16 cellular contexts compared by ENCODE assay signal in the genomic region with DNA sequence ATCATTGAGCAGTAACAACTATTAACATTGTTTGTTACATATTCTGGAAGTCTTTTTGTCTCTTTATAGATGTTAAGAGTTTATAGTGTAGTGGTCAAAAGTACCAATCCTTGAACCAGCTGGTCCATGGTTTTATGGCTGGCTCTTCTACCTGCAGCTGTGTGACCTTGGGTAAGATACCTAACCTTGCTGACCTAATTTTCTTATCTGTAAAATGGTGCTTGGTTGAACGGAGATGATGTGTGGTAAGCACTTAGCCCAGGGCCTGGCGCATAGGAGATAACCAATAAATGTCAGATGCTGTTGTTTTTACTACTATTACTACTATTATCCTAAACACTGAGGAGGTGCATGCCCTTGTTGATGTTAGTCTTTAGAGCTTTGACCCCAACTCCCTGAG.
A peak's percentile ranks its signal among the peaks of the same experiment; 100 is the strongest.
DNase-seq lines count a peak whose midpoint lies in the region; ATAC-seq, FAIRE-seq and TF ChIP-seq lines count a peak whose summit lies in the region.
"Had no signal": no experiment of that assay in that cellular context is flagged by ENCODE, and none has a peak within 500 bp of the region (broad histone marks: within the 10 kb centered on the region; RNA-seq: fewer than 3 reads in every experiment).

No MANE protein-coding gene starts in this region.

- H3K4me3 ChIP-seq in cardiac muscle cell (no peak overlapping the region), gastrocnemius medialis (no peak overlapping the region), tibial artery (no peak overlapping the region), A673 (ENCODE audit: low read depth, low read length, poor library complexity, severe bottlenecking) (no peak overlapping the region)
- H3K4me3 ChIP-seq: GM12878, GM23338 had no signal

- DNase-seq in cardiac muscle cell (ENCODE audit: low read depth in 1 of 2, low spot score in 1 of 2) (no peak), Right ventricle myocardium superior (no peak), gastrocnemius medialis (no peak), tibial artery (no peak), A673 (ENCODE audit: low spot score) (no peak)
- DNase-seq in activated CD4-positive, alpha-beta T cell treated with anti-CD3 and anti-CD28 coated beads for 1 hour, result no peak
- DNase-seq: 8988T; C1 segment of cervical spinal cord; CD4-positive, alpha-beta memory T cell; DMS79; H7 had no signal

- H3K36me3 ChIP-seq in cardiac muscle cell, result no peaks in the 10 kb centered on the region
- no peaks in the 10 kb centered on the region for H3K36me3 ChIP-seq in gastrocnemius medialis
- H3K36me3 ChIP-seq in tibial artery, result no peaks in the 10 kb centered on the region
- no peaks in the 10 kb centered on the region for H3K36me3 ChIP-seq in A673 (ENCODE audit: insufficient read depth, low read length, poor library complexity, severe bottlenecking)

- H3K27me3 ChIP-seq in cardiac muscle cell (no peaks in the 10 kb centered on the region), gastrocnemius medialis (no peaks in the 10 kb centered on the region), tibial artery (no peaks in the 10 kb centered on the region), A673 (replicated peaks; ENCODE audit: insufficient read depth, low read depth, low read length, poor library complexity) (no peaks in the 10 kb centered on the region)

- BruUV-seq in A673 (replicated peaks; lab: Mats Ljungman, UMichigan), result no TSS peak

- FAIRE-seq in colon (lab: Jason Lieb, UNC), result peak; percentile 14
- FAIRE-seq: GM12878 had no signal

- TF ChIP-seq POLR2A in gastrocnemius medialis (IDR thresholded peaks at IDR 0.05), result no peak

- TF ChIP-seq CTCF in cardiac muscle cell (IDR thresholded peaks at IDR 0.05; ENCODE audit: low read depth, low read length) (no peak), gastrocnemius medialis (IDR thresholded peaks at IDR 0.05 in 4 of 5, conservative IDR thresholded peaks at IDR 0.05 in 1 of 5) (no peak), tibial artery (IDR thresholded peaks at IDR 0.05) (no peak), A673 (conservative IDR thresholded peaks at IDR 0.05; ENCODE audit: low read depth, low read length) (no peak)

- H3K4me1 ChIP-seq in cardiac muscle cell (ENCODE audit: low read depth) (no peaks in the 10 kb centered on the region), gastrocnemius medialis (peaks cover 5 to 13% of the 10 kb centered on the region in 2 donors), tibial artery (peaks cover 0 to 13% (median 3%) of the 10 kb centered on the region in 4 donors), A673 (ENCODE audit: insufficient read depth, low read length, poor library complexity, severe bottlenecking) (no peaks in the 10 kb centered on the region)

- H3K9me3 ChIP-seq in cardiac muscle cell (ENCODE audit: low read depth) (no peaks in the 10 kb centered on the region), gastrocnemius medialis (no peaks in the 10 kb centered on the region), tibial artery (no peaks in the 10 kb centered on the region), A673 (ENCODE audit: low read depth, low read length, poor library complexity, severe bottlenecking) (no peaks in the 10 kb centered on the region)

- intact Hi-C loops in Right ventricle myocardium superior (cut with DNase I) (no loop called here), gastrocnemius medialis (cut with DNase I; ENCODE audit: low total_unique reads) (no loop called here), tibial artery (cut with DNase I; ENCODE audit: low total_unique reads) (no loop called here), A673 (cut with micrococcal nuclease; ENCODE audit: unreplicated experiment) (no loop called here)

- H3K27ac ChIP-seq in cardiac muscle cell, result peak overlapping the region; percentile 62
- peak overlapping the region; percentile 25 to 72 (median 60) for H3K27ac ChIP-seq in gastrocnemius medialis
- H3K27ac ChIP-seq in tibial artery, result peak overlapping the region; percentile 63 to 66
- H3K27ac ChIP-seq in A673 (ENCODE audit: low read depth, low read length, poor library complexity, severe bottlenecking), result no peak overlapping the region
- H3K27ac ChIP-seq: HL-60 had no signal

- POLR2A ChIA-PET in A673 (lab: Charles Lee; ENCODE audit: low non-redundant PET), result no interaction called here

- in situ Hi-C loops in gastrocnemius medialis (cut with MboI; ENCODE audit: low sequenced_read_pairs in 4 of 4), result no loop called here

- ATAC-seq in Right ventricle myocardium superior (ENCODE audit: poor library complexity) (no peak), gastrocnemius medialis (no peak), HG02759 (IDR thresholded peaks at IDR 0.05; ENCODE audit: unreplicated experiment) (no peak)
- ATAC-seq: GM12878, GM23338 had no signal

- CTCF ChIA-PET in A673 (lab: Charles Lee), result no interaction called here
